In genomic region chr3:192916455-192917257, GRCh38 we compare ENCODE assay signal across 8 cellular contexts. TPM values are rescaled to one million over a fixed set of nuclear protein-coding genes. Genes with fewer than 3 reads are reported as not detected.
DNase-seq lines count a peak whose midpoint lies in the region; ATAC-seq and TF ChIP-seq lines count a peak whose summit lies in the region.

No MANE protein-coding gene starts in this region.

- peaks cover 50% of the 10 kb centered on the region for H3K4me1 Mint-ChIP-seq in brain

- peak overlapping the region; percentile 97 to 99 (median 98) for H3K27ac Mint-ChIP-seq in brain

- no peaks in the 10 kb centered on the region for H3K9me3 Mint-ChIP-seq in brain

- H3K36me3 Mint-ChIP-seq in brain: no peaks in the 10 kb centered on the region

- peak overlapping the region; percentile 98 to 99 (median 99) for H3K4me3 Mint-ChIP-seq in brain

- H3K4me1 ChIP-seq in psoas muscle: peaks cover 4% of the 10 kb centered on the region

- intact Hi-C loops in psoas muscle (cut with DNase I): loop anchor here (2.0 to 10.0 kb wide), 4 partner anchors 49 to 128 kb away; no protein-coding TSS in a partner anchor

- H3K4me3 ChIP-seq in AG04449 (ENCODE audit: low read depth, low read length): peak overlapping the region; percentile 97
- H3K4me3 ChIP-seq in psoas muscle: peak overlapping the region; percentile 71

- WGBS in psoas muscle, 3 donors: 1 to 2% (median 1%) methylated on average over 51 to 57 of the region's 57 CpGs

- H3K27ac ChIP-seq in RWPE1 (peak overlapping the region; percentile 90), psoas muscle (peak overlapping the region; percentile 80)

- H3K36me3 ChIP-seq in psoas muscle (ENCODE audit: insufficient read depth in 1 of 2, low read depth in 1 of 2): no peaks in the 10 kb centered on the region

- H3K27me3 Mint-ChIP-seq in brain: peaks cover 16% of the 10 kb centered on the region

- TF ChIP-seq CTCF in AG04449 (IDR thresholded peaks at IDR 0.05; ENCODE audit: insufficient read depth, low read length, missing control alignments) (no peak), RWPE1 (conservative IDR thresholded peaks at IDR 0.05; ENCODE audit: low read depth) (no peak), brain (conservative IDR thresholded peaks at IDR 0.05) (no peak), psoas muscle (IDR thresholded peaks at IDR 0.05) (peak; percentile 17)

- ATAC-seq in GM18511 (IDR thresholded peaks at IDR 0.05; ENCODE audit: unreplicated experiment) (peak; percentile 31), psoas muscle (peak; percentile 73 to 89 (median 82))

- CTCF ChIA-PET in AG04449 (lab: Yijun Ruan, JAX): interaction anchor here (1.5 to 9.1 kb wide), 5 partner anchors 15 to 125 kb away, joined by 3 to 160 read pairs (median 17); no protein-coding TSS in a partner anchor
- CTCF ChIA-PET in RWPE1 (lab: Yijun Ruan, JAX): interaction anchor here (0.6 to 1.1 kb wide), 4 partner anchors 24 to 630 kb away, joined by 3 to 13 read pairs (median 4); no protein-coding TSS in a partner anchor

- H3K9me3 ChIP-seq in psoas muscle: no peaks in the 10 kb centered on the region

- DNase-seq in AG04449 (ENCODE audit: low read depth, low spot score) (no peak), HS-5 (ENCODE audit: low read depth) (peak; percentile 45), RWPE1 (ENCODE audit: low spot score) (peak; percentile 41), iPS DF 4.7 (ENCODE audit: extremely low read depth, low spot score) (peak; percentile 79), psoas muscle (peak; percentile 78 to 86), activated gamma-delta T cell (lab: John Stamatoyannopoulos, UW) (no peak)

- no peaks in the 10 kb centered on the region for H3K27me3 ChIP-seq in psoas muscle (ENCODE audit: insufficient read depth in 3 of 3, low read length in 2 of 3)

- POLR2A ChIA-PET in AG04449 (lab: Yijun Ruan, JAX) (interaction anchor here (0.5 to 2.3 kb wide), 3 partner anchors 11 to 40 kb away, joined by 3 to 9 read pairs (median 9); no protein-coding TSS in a partner anchor), RWPE1 (lab: Yijun Ruan, JAX; ENCODE audit: low non-redundant PET) (interaction anchor here (0.6 kb wide), 1 partner anchor 73 kb away, joined by 3 read pairs; no protein-coding TSS in a partner anchor)

RNA-seq across cellular contexts. Expression of gene MB21D2, which starts 1.0 kb away (rescaled TPM):
- polyA plus RNA-seq in brain (ENCODE audit: insufficient read depth, low read depth, low replicate concordance) (12.2 TPM), psoas muscle (1 to 10 TPM in 1 of 3 donors, under 1 TPM in 2; 0.61 to 1.2 (median 0.76) TPM)
- total RNA-seq in psoas muscle: 1 to 10 TPM; 1.3 to 2.6 (median 2.2) TPM

Comparison
In these comparisons a context has a peak if more than half of its experiments do, and no peak if none do; other contexts are left out.
1. DNase-seq: peak in HS-5 (single experiment), RWPE1 (single experiment), iPS DF 4.7 (single experiment) and psoas muscle (2 of 2); none in AG04449 (single experiment) and activated gamma-delta T cell (single experiment).